In genomic region chr3:161320837-161321236, GRCh38 we compare ENCODE assay signal across 27 cellular contexts. TPM values are rescaled to one million over a fixed set of nuclear protein-coding genes. Genes with fewer than 3 reads are reported as not detected.
"Had no signal": no experiment of that assay in that cellular context is flagged by ENCODE, and none has a peak within 500 bp of the region (broad histone marks: within the 10 kb centered on the region; RNA-seq: fewer than 3 reads in every experiment).

No MANE protein-coding gene starts in this region.

- H3K36me3 ChIP-seq: stomach, suprapubic skin, thoracic aorta, thyroid gland, tibial artery, tibial nerve, transverse colon, upper lobe of left lung, upper lobe of right lung, uterus, vagina had no signal

- DNase-seq: stimulated activated CD4-positive, alpha-beta T cell treated with anti-CD3 and anti-CD28 coated beads, Interleukin-2, amount 100 ng/mL, for 48 hours; stimulated activated CD4-positive, alpha-beta T cell treated with anti-CD3 and anti-CD28 coated beads, Interleukin-4, amount 100 ng/mL, for 1 hour; stimulated activated CD4-positive, alpha-beta T cell treated with anti-CD3 and anti-CD28 coated beads, Interleukin-4, amount 100 ng/mL, for 24 hours; stimulated activated CD4-positive, alpha-beta T cell treated with anti-CD3 and anti-CD28 coated beads, Interleukin-4, amount 100 ng/mL, for 4 hours; stimulated activated CD8-positive, alpha-beta memory T cell treated with anti-CD3 and anti-CD28 coated beads, Interleukin-4, amount 100 ng/mL, for 48 hours; stimulated activated naive B cell treated with anti-CD40 and anti-IgM and Interleukin-4, amounts not matched to agents 10 μg/mL and 1 μg/mL and 100 μg/mL, for 72 hours; stimulated activated naive CD4-positive, alpha-beta T cell; stimulated activated naive CD4-positive, alpha-beta T cell treated with Interleukin-2 at 50 U/mL for 16 hours; stimulated activated naive CD8-positive, alpha-beta T cell treated with anti-CD3 and anti-CD28 coated beads, Interleukin-15, amount 100 ng/mL, for 72 hours; stimulated activated naive CD8-positive, alpha-beta T cell treated with anti-CD3 and anti-CD28 coated beads, Interleukin-15, Interleukin-2, amounts not matched to agents 100 U/mL and 50 U/mL, for 24 hours; stomach; substantia nigra; testis; thyroid gland; tibial artery; transverse colon; trophoblast cell; upper lobe of left lung; upper lobe of right lung; uterus had no signal

- H3K27me3 ChIP-seq: stomach, suprapubic skin, testis, thyroid gland, tibial artery, tibial nerve, transverse colon, upper lobe of left lung, upper lobe of right lung, uterus, vagina had no signal

- H3K9me3 ChIP-seq: suprapubic skin, testis, thyroid gland, uterus, vagina had no signal

- FAIRE-seq: urothelium cell line had no signal

- H3K27ac ChIP-seq: stomach, suprapubic skin, testis, thoracic aorta, thyroid gland, tibial artery, tibial nerve, transverse colon, upper lobe of left lung, upper lobe of right lung, uterus, vagina had no signal

- H3K4me1 ChIP-seq: testis, thyroid gland, tibial artery, tibial nerve, upper lobe of left lung, upper lobe of right lung, uterus, vagina had no signal

- ATAC-seq: stimulated activated effector memory CD8-positive, alpha-beta T cell treated with anti-CD3 and anti-CD28 coated beads, Interleukin-12 subunit alpha, Interleukin-12 subunit beta, amount 100 ng/mL, for 72 hours; stimulated activated memory B cell treated with anti-CD40 and anti-IgM and Interleukin-4, amounts not matched to agents 10 μg/mL and 1 μg/mL and 100 μg/mL, for 72 hours; stimulated activated naive B cell treated with anti-CD40 and anti-IgM and Interleukin-4, amounts not matched to agents 10 μg/mL and 1 μg/mL and 100 μg/mL, for 72 hours; stimulated activated naive CD8-positive, alpha-beta T cell treated with anti-CD3 and anti-CD28 coated beads, Interleukin-15, amount 100 ng/mL, for 72 hours; stimulated activated naive CD8-positive, alpha-beta T cell treated with anti-CD3 and anti-CD28 coated beads, Interleukin-15, Interleukin-2, amounts not matched to agents 100 U/mL and 50 U/mL, for 24 hours had no signal

- H3K4me3 ChIP-seq: stomach, suprapubic skin, testis, thoracic aorta, thyroid gland, tibial artery, tibial nerve, transverse colon, upper lobe of left lung, upper lobe of right lung, uterus, vagina had no signal

RNA-seq across cellular contexts. Expression of gene SPTSSB, which starts 50.5 kb away (rescaled TPM):
- total RNA-seq: testis, thoracic aorta, thyroid gland, upper lobe of right lung had no signal
